20 cellular contexts compared by ENCODE assay signal in the genomic region with DNA sequence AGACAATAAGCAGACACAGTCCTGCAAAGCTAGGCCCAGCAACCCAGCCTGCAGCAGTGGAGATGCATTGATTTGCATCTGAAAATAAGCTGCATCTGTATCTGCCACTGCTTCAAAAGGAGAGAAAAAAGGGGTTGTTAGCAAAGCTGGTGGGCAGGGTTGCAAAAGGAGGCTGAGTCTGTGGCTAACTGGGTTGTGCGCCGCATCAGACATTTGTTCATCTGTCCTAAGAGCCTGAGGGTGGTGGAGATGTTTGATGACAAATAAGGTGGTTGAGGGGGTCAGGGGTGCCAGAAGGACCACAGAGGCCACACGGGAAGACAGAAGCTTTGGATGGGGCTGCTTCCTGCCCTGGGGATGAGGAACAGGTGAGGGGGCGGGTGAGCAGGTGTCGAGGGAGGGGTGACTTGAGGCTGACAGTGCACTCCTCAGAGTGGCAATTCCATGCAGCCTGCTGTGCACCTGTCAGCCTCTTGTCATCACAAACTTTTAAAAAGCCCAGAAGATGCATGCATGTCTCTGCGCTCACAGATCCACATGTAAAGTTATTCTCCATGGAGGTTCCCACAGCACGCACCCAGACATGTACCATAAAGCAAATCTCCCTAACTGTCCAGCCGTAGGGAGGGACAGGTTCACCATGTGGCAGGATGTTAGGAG.
"Had no signal": no experiment of that assay in that cellular context is flagged by ENCODE, and none has a peak within 500 bp of the region (broad histone marks: within the 10 kb centered on the region; RNA-seq: fewer than 3 reads in every experiment).

No MANE protein-coding gene starts in this region.

- H3K27me3 Mint-ChIP-seq: activated CD4-positive, alpha-beta memory T cell treated with anti-CD3 and anti-CD28 coated beads, Interleukin-2, amount 10 ng/mL, durations not matched to agents 7 days and 5 days; activated naive CD8-positive, alpha-beta T cell treated with anti-CD3 and anti-CD28 coated beads, Interleukin-2, amount 10 ng/mL, durations not matched to agents 7 days and 5 days; central memory CD8-positive, alpha-beta T cell; effector memory CD8-positive, alpha-beta T cell; naive B cell had no signal

- H3K4me3 ChIP-seq: lung, tibial artery, vagina had no signal

- H3K4me3 Mint-ChIP-seq: activated CD4-positive, alpha-beta memory T cell treated with anti-CD3 and anti-CD28 coated beads, Interleukin-2, amount 10 ng/mL, durations not matched to agents 7 days and 5 days; activated naive CD8-positive, alpha-beta T cell treated with anti-CD3 and anti-CD28 coated beads, Interleukin-2, amount 10 ng/mL, durations not matched to agents 7 days and 5 days; central memory CD8-positive, alpha-beta T cell; effector memory CD8-positive, alpha-beta T cell; immature natural killer cell; T-helper 1 cell treated with Interleukin-12 subunit alpha and Interleukin-12 subunit beta and Interleukin-4 antibody, amounts not matched to agents 30 μg/mL and 1 μg/mL, for 36 hours had no signal

- H2AFZ ChIP-seq: parathyroid adenoma had no signal

- H3K9me3 ChIP-seq: tibial artery, vagina had no signal

- H3K36me3 ChIP-seq: brain microvascular endothelial cell, tibial artery, vagina, WERI-Rb-1 had no signal

- H3K27ac ChIP-seq: brain microvascular endothelial cell, epithelial cell of prostate, parathyroid adenoma, tibial artery, vagina, WERI-Rb-1 had no signal

- H3K9ac ChIP-seq: parathyroid adenoma had no signal

- H3K36me3 Mint-ChIP-seq: activated naive CD8-positive, alpha-beta T cell treated with anti-CD3 and anti-CD28 coated beads, Interleukin-2, amount 10 ng/mL, durations not matched to agents 7 days and 5 days; immature natural killer cell; naive B cell had no signal

- ATAC-seq: effector memory CD8-positive, alpha-beta T cell; left colon had no signal

- H3K27me3 ChIP-seq: brain microvascular endothelial cell, tibial artery, vagina had no signal

- DNase-seq: activated CD8-positive, alpha-beta memory T cell treated with anti-CD3 and anti-CD28 coated beads, Interleukin-2, amount 50 U/mL, for 4 hours; activated naive CD8-positive, alpha-beta T cell treated with anti-CD3 and anti-CD28 coated beads, Interleukin-2, amount 10 ng/mL, durations not matched to agents 7 days and 5 days; brain microvascular endothelial cell; effector memory CD8-positive, alpha-beta T cell; foreskin melanocyte; immature natural killer cell; left colon; naive B cell; retina; stimulated activated CD4-positive, alpha-beta T cell treated with anti-CD3 and anti-CD28 coated beads, Interleukin-2, amount 100 ng/mL, for 48 hours; stimulated activated naive CD4-positive, alpha-beta T cell; tibial artery; WERI-Rb-1 had no signal

- H3K27ac Mint-ChIP-seq: activated CD4-positive, alpha-beta memory T cell treated with anti-CD3 and anti-CD28 coated beads, Interleukin-2, amount 10 ng/mL, durations not matched to agents 7 days and 5 days; activated naive CD8-positive, alpha-beta T cell treated with anti-CD3 and anti-CD28 coated beads, Interleukin-2, amount 10 ng/mL, durations not matched to agents 7 days and 5 days; effector memory CD8-positive, alpha-beta T cell; T-helper 1 cell treated with Interleukin-12 subunit alpha and Interleukin-12 subunit beta and Interleukin-4 antibody, amounts not matched to agents 30 μg/mL and 1 μg/mL, for 36 hours had no signal

- H3K79me2 ChIP-seq: parathyroid adenoma had no signal

- H3K9me3 Mint-ChIP-seq: activated CD4-positive, alpha-beta memory T cell treated with anti-CD3 and anti-CD28 coated beads, Interleukin-2, amount 10 ng/mL, durations not matched to agents 7 days and 5 days; activated naive CD8-positive, alpha-beta T cell treated with anti-CD3 and anti-CD28 coated beads, Interleukin-2, amount 10 ng/mL, durations not matched to agents 7 days and 5 days; central memory CD8-positive, alpha-beta T cell; effector memory CD8-positive, alpha-beta T cell; immature natural killer cell; naive B cell; T-helper 1 cell treated with Interleukin-12 subunit alpha and Interleukin-12 subunit beta and Interleukin-4 antibody, amounts not matched to agents 30 μg/mL and 1 μg/mL, for 36 hours had no signal
